ENCODE assay signal across 18 cellular contexts in the genomic region with DNA sequence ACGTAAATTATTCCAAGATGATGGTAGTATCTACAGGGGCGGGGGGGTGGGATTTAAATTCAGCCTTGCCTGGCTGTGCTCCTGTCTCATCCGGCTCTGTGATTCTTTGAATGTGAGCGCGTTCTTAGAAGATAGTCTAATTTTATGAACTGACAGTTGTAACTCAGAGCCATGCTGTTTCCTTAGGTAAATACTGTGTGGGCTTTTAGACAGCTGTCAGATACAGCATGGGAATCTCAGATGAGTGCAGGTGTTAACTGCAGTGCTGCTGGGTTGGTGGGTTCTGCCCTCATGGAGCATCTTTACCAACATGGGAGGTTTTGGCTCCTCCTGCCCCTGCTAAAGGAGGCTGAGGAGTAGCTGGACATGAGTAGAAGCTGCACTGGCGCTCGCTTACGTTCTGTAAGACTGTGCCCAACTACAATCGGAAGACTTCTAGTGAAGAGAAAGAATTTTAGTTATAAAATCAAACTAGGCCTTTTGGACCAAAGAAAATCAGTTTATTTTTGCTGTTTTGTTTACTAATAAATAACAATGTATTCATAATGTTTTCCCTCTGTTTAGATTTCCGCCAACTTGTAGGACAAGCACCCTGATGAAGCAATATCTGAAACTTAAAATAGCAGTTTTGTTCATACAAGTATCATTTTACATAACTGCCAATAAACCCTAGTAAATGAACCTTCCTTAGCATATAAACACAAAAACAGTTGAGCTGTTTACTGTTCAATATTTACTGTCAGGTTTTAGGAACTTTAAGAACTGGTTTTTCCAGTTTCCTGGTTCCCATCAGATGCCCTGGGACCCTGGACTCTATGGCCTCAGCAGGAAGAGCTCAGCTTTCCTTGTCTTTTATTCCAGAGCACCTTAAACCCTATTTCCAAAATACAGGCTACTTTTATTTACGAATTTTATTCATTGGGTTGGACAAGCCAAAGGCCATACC.
DNase-seq lines count a peak whose midpoint lies in the region; ATAC-seq and TF ChIP-seq lines count a peak whose summit lies in the region.
"Had no signal": no experiment of that assay in that cellular context is flagged by ENCODE, and none has a peak within 500 bp of the region (broad histone marks: within the 10 kb centered on the region; RNA-seq: fewer than 3 reads in every experiment).

No MANE protein-coding gene starts in this region.

- H3K4me2 ChIP-seq in neural cell (ENCODE audit: low read length): no peak overlapping the region

- no peaks in the 10 kb centered on the region for H3F3A ChIP-seq in neural cell (ENCODE audit: insufficient read depth, low read length, poor library complexity, severe bottlenecking)

- TF ChIP-seq RAD21 in neural cell (conservative IDR thresholded peaks at IDR 0.05): no peak

- peaks cover 71% of the 10 kb centered on the region for H3K36me3 Mint-ChIP-seq in CD4-positive, alpha-beta T cell (ENCODE audit: low read depth)
- peaks cover 9 to 10% of the 10 kb centered on the region in 2 donors for H3K36me3 Mint-ChIP-seq in activated T-cell treated with anti-CD3 and anti-CD28 coated beads, Interleukin-2, amount 50 U/mL, for 72 hours (ENCODE audit: insufficient read depth in 2 of 2)

- H4K20me1 ChIP-seq in neural cell (ENCODE audit: insufficient read depth): no peaks in the 10 kb centered on the region

- H3K4me3 ChIP-seq in neural cell (ENCODE audit: low read length): no peak overlapping the region
- H3K4me3 ChIP-seq: SJCRH30 had no signal

- intact Hi-C loops in CD4-positive, alpha-beta T cell (cut with DNase I, micrococcal nuclease): no loop called here

- peak overlapping the region; percentile 35 for H3K27ac Mint-ChIP-seq in CD4-positive, alpha-beta T cell
- H3K27ac Mint-ChIP-seq in activated T-cell treated with anti-CD3 and anti-CD28 coated beads, Interleukin-2, amount 50 U/mL, for 72 hours: no peak overlapping the region
- H3K27ac Mint-ChIP-seq: IgD-negative memory B cell had no signal

- no peaks in the 10 kb centered on the region for H3K9me2 ChIP-seq in neural cell (ENCODE audit: insufficient read depth, low read length)

- H3K9me3 ChIP-seq in CD4-positive, alpha-beta T cell (ENCODE audit: control insufficient read depth, low read length): no peaks in the 10 kb centered on the region
- H3K9me3 ChIP-seq in neural cell (ENCODE audit: low read length): no peaks in the 10 kb centered on the region
- H3K9me3 ChIP-seq: SJCRH30 had no signal

- no peak overlapping the region for H2AFZ ChIP-seq in neural cell (ENCODE audit: low read depth, low read length)

- no peaks in the 10 kb centered on the region for H3K27me3 ChIP-seq in CD4-positive, alpha-beta T cell (ENCODE audit: control insufficient read depth, insufficient read depth, low read length)
- H3K27me3 ChIP-seq in neural cell (ENCODE audit: insufficient read depth, low read depth, low read length): no peaks in the 10 kb centered on the region
- H3K27me3 ChIP-seq: SJCRH30 had no signal

- peaks cover 12% of the 10 kb centered on the region for H3K4me1 Mint-ChIP-seq in CD4-positive, alpha-beta T cell (ENCODE audit: low read depth)
- peaks cover 41% of the 10 kb centered on the region for H3K4me1 Mint-ChIP-seq in activated T-cell treated with anti-CD3 and anti-CD28 coated beads, Interleukin-2, amount 50 U/mL, for 72 hours (ENCODE audit: low read depth)

- peak; percentile 43 for TF ChIP-seq EP300 in neural cell (conservative IDR thresholded peaks at IDR 0.05; ENCODE audit: poor library complexity, severe bottlenecking)

- H3K27ac ChIP-seq in CD4-positive, alpha-beta T cell (ENCODE audit: low read depth, low read length): no peak overlapping the region
- H3K27ac ChIP-seq in neural cell (ENCODE audit: low read length): no peak overlapping the region
- H3K27ac ChIP-seq: RWPE1, SJCRH30 had no signal

- no peaks in the 10 kb centered on the region for H3K27me3 Mint-ChIP-seq in CD4-positive, alpha-beta T cell
- H3K27me3 Mint-ChIP-seq in activated T-cell treated with anti-CD3 and anti-CD28 coated beads, Interleukin-2, amount 50 U/mL, for 72 hours (ENCODE audit: low read depth): no peaks in the 10 kb centered on the region
- H3K27me3 Mint-ChIP-seq: CD8-positive, alpha-beta memory T cell; IgD-negative memory B cell had no signal

- no peak for TF ChIP-seq CTCF in CD4-positive, alpha-beta T cell (IDR thresholded peaks at IDR 0.05)
- no peak for TF ChIP-seq CTCF in neural cell (IDR thresholded peaks at IDR 0.05; ENCODE audit: poor library complexity, severe bottlenecking)

- peak; percentile 48 for DNase-seq in DMS153 (lab: John Stamatoyannopoulos, UW)
- no peak for DNase-seq in DMS153 treated with DMSO at 0.1 percent for 48 hours (lab: John Stamatoyannopoulos, UW; ENCODE audit: unreplicated experiment)
- DNase-seq in CD4-positive, alpha-beta T cell: no peak
- peak; percentile 54 for DNase-seq in NCI-H748 (lab: John Stamatoyannopoulos, UW; ENCODE audit: unreplicated experiment)
- no peak for DNase-seq in effector CD8-positive, alpha-beta T cell (lab: John Stamatoyannopoulos, UW)
- no peak for DNase-seq in HUDEP-2 (lab: John Stamatoyannopoulos, UW; ENCODE audit: unreplicated experiment in 76 of 76)
- no peak for DNase-seq in activated T-cell treated with anti-CD3 and anti-CD28 coated beads, Interleukin-2, amount 50 U/mL, for 72 hours
- DNase-seq: 8988T; CD8-positive, alpha-beta memory T cell; EL; Kasumi-1; NCI-H1105 treated with DMSO at 0.1 percent for 48 hours; NCI-H1694 treated with DMSO at 0.1 percent for 48 hours; NCI-H2227 treated with DMSO at 0.1 percent for 48 hours; SJCRH30 had no signal

- ATAC-seq in CD4-positive, alpha-beta T cell (ENCODE audit: poor library complexity): no peak
- no peak for ATAC-seq in activated T-cell treated with anti-CD3 and anti-CD28 coated beads, Interleukin-2, amount 50 U/mL, for 72 hours (replicated peaks in 1 of 2)

- H3K79me2 ChIP-seq in neural cell (replicated peaks; ENCODE audit: insufficient read depth, low read length): no peaks in the 10 kb centered on the region

- H3K9me3 Mint-ChIP-seq in CD4-positive, alpha-beta T cell: no peaks in the 10 kb centered on the region
- H3K9me3 Mint-ChIP-seq in activated T-cell treated with anti-CD3 and anti-CD28 coated beads, Interleukin-2, amount 50 U/mL, for 72 hours: peaks cover 0 to 2% of the 10 kb centered on the region in 2 donors
- H3K9me3 Mint-ChIP-seq: CD8-positive, alpha-beta memory T cell had no signal

- POLR2A ChIA-PET in CD4-positive, alpha-beta T cell (lab: Charles Lee): no interaction called here

- no peaks in the 10 kb centered on the region for H3K36me3 ChIP-seq in neural cell (ENCODE audit: insufficient read depth, low read length)

- H3K4me3 Mint-ChIP-seq in CD4-positive, alpha-beta T cell: no peak overlapping the region
- H3K4me3 Mint-ChIP-seq in activated T-cell treated with anti-CD3 and anti-CD28 coated beads, Interleukin-2, amount 50 U/mL, for 72 hours: no peak overlapping the region
- H3K4me3 Mint-ChIP-seq: CD8-positive, alpha-beta memory T cell; IgD-negative memory B cell had no signal

- H3K9ac ChIP-seq in neural cell (ENCODE audit: low read length): no peak overlapping the region

- CTCF ChIA-PET in CD4-positive, alpha-beta T cell (lab: Charles Lee): no interaction called here

TF ChIP-seq in neural cell, 6 proteins besides CTCF, POLR2A, EP300 and RAD21:
- peak; percentile 43 for TF ChIP-seq MXI1 (conservative IDR thresholded peaks at IDR 0.05; ENCODE audit: poor library complexity, severe bottlenecking)
- TF ChIP-seq, protein P1, sequence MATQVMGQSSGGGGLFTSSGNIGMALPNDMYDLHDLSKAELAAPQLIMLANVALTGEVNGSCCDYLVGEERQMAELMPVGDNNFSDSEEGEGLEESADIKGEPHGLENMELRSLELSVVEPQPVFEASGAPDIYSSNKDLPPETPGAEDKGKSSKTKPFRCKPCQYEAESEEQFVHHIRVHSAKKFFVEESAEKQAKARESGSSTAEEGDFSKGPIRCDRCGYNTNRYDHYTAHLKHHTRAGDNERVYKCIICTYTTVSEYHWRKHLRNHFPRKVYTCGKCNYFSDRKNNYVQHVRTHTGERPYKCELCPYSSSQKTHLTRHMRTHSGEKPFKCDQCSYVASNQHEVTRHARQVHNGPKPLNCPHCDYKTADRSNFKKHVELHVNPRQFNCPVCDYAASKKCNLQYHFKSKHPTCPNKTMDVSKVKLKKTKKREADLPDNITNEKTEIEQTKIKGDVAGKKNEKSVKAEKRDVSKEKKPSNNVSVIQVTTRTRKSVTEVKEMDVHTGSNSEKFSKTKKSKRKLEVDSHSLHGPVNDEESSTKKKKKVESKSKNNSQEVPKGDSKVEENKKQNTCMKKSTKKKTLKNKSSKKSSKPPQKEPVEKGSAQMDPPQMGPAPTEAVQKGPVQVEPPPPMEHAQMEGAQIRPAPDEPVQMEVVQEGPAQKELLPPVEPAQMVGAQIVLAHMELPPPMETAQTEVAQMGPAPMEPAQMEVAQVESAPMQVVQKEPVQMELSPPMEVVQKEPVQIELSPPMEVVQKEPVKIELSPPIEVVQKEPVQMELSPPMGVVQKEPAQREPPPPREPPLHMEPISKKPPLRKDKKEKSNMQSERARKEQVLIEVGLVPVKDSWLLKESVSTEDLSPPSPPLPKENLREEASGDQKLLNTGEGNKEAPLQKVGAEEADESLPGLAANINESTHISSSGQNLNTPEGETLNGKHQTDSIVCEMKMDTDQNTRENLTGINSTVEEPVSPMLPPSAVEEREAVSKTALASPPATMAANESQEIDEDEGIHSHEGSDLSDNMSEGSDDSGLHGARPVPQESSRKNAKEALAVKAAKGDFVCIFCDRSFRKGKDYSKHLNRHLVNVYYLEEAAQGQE (IDR thresholded peaks at IDR 0.05; ENCODE audit: borderline replicate concordance): no peak
- TF ChIP-seq POLR2AphosphoS5 (IDR thresholded peaks at IDR 0.05): peak; percentile 58
TF ChIP-seq in neural cell: peak in this region for 2.

Comparison
In these comparisons a context has a peak if more than half of its experiments do, and no peak if none do; other contexts are left out.
1. DNase-seq: peak in DMS153 (single experiment) and NCI-H748 (single experiment); none in DMS153 treated with DMSO at 0.1 percent for 48 hours (single experiment), CD4-positive, alpha-beta T cell (0 of 10), effector CD8-positive, alpha-beta T cell (single experiment), HUDEP-2 (0 of 76) and activated T-cell treated with anti-CD3 and anti-CD28 coated beads, Interleukin-2, amount 50 U/mL, for 72 hours (0 of 2).